Comparison of ENCODE assay signal across 8 cellular contexts in the genomic region with DNA sequence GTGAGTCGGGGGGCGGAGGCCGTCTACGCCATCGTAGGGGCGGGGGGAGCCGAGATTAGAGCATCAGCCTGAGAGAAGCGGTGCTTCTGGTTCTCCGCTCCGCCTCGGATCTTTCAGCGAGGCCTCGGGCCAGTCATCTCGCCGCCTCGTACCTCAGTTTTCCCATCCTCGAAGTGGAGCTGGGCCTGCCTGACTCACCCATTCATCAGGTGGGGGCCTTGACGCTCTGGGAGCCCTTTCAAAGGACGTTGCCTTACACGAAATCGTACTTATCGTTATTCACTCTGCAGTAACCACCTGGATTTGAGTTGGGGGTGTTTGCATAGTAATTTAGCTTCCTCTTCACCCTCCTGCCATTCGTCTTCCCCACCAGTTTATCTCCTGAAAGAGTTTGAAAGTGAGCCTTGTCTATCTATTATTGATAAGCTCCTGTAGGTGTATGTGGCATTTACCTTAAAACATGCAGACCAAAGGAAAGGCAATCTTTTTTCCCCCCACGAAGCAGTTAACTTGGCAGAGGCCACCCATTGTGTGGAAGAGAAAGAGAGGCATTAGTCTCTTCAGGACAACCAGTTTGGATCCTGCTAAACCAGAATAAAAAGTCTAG. TPM values are rescaled to one million over a fixed set of nuclear protein-coding genes. Genes with fewer than 3 reads are reported as not detected.
A peak's percentile ranks its signal among the peaks of the same experiment; 100 is the strongest.
DNase-seq lines count a peak whose midpoint lies in the region; ATAC-seq, FAIRE-seq and TF ChIP-seq lines count a peak whose summit lies in the region.

No MANE protein-coding gene starts in this region.

- H3K4ac ChIP-seq in neuronal stem cell (ENCODE audit: low read length) = no peak overlapping the region

- CTCF ChIA-PET in PC-3 (lab: Charles Lee) = no interaction called here

- H4K91ac ChIP-seq in neuronal stem cell (ENCODE audit: low read depth, low read length, poor library complexity) = no peak overlapping the region

- H3K9me2 ChIP-seq in PC-3 (replicated peaks; ENCODE audit: low read length) = no peaks in the 10 kb centered on the region

- no CpG with 5 or more reads among the region's 24 CpGs for WGBS in neuronal stem cell (ENCODE audit: extremely low coverage in 2 of 2, insufficient read length in 2 of 2, insufficient replicate concordance in 1 of 2), 2 donors

- H3K27me3 ChIP-seq in PC-3 (ENCODE audit: low read length) (no peaks in the 10 kb centered on the region), endocrine pancreas (ENCODE audit: control insufficient read depth, insufficient read depth, low read length) (no peaks in the 10 kb centered on the region), neuronal stem cell (ENCODE audit: control insufficient read depth in 3 of 3, insufficient read depth in 3 of 3, low read depth in 1 of 3, low read length in 3 of 3) (no peaks in the 10 kb centered on the region)

- peaks cover 8% of the 10 kb centered on the region; the same call in 1 of the 2 replicates for H3K36me3 ChIP-seq in PC-3 (ENCODE audit: low read depth, low read length)
- no peaks in the 10 kb centered on the region for H3K36me3 ChIP-seq in endocrine pancreas (ENCODE audit: control insufficient read depth, insufficient read depth, low read length)
- peaks cover 0 to 49% of the 10 kb centered on the region in 2 donors for H3K36me3 ChIP-seq in neuronal stem cell (replicated peaks in 1 of 2; ENCODE audit: control insufficient read depth in 2 of 2, insufficient read depth in 2 of 2, low read length in 2 of 2)

- H2AFZ ChIP-seq in PC-3 (ENCODE audit: low read length) (no peak overlapping the region), neuronal stem cell (ENCODE audit: low read length) (peak overlapping the region; percentile 83)

- POLR2A ChIA-PET in PC-3 (lab: Charles Lee; ENCODE audit: unreplicated experiment) = interaction anchor here (1.5 kb wide), 1 partner anchor 46 kb away, joined by 6 read pairs; no protein-coding TSS in a partner anchor

- H2BK120ac ChIP-seq in neuronal stem cell (ENCODE audit: low read depth, low read length) = no peak overlapping the region

- peak overlapping the region; percentile 40 for H2BK5ac ChIP-seq in neuronal stem cell (ENCODE audit: low read length)

- H3K4me1 ChIP-seq in PC-3 (ENCODE audit: insufficient read depth, low read length) (peaks cover 31% of the 10 kb centered on the region), endocrine pancreas (ENCODE audit: control insufficient read depth, insufficient read depth, low read length) (peaks cover 18% of the 10 kb centered on the region), neuronal stem cell (ENCODE audit: control insufficient read depth in 2 of 2, insufficient read depth in 1 of 2, low read depth in 1 of 2, low read length in 2 of 2) (peaks cover 2 to 17% of the 10 kb centered on the region in 2 donors)

- ATAC-seq in PC-3 = no peak

- peak overlapping the region; percentile 97 for H3K4me2 ChIP-seq in PC-3 (ENCODE audit: low read length)
- H3K4me2 ChIP-seq in neuronal stem cell (ENCODE audit: insufficient read depth, low read length, poor library complexity, severe bottlenecking) = peak overlapping the region; percentile 61

- H4K8ac ChIP-seq in neuronal stem cell (ENCODE audit: low read depth, low read length) = no peak overlapping the region

- FAIRE-seq in urothelium cell line (lab: Jason Lieb, UNC) = no peak

- H4K20me1 ChIP-seq in PC-3 (ENCODE audit: low read length) = peaks cover 24% of the 10 kb centered on the region

- no peak for TF ChIP-seq CTCF in PC-3 (conservative IDR thresholded peaks at IDR 0.05; ENCODE audit: low read depth, low read length)

- H3K27ac ChIP-seq in PC-3 (ENCODE audit: low read length) (peak overlapping the region; percentile 88), neuronal stem cell (replicated peaks; ENCODE audit: low read length) (peak overlapping the region; percentile 94)

- peak overlapping the region; percentile 93 for H3K9ac ChIP-seq in PC-3 (ENCODE audit: low read length)
- peak overlapping the region; percentile 97 for H3K9ac ChIP-seq in endocrine pancreas (ENCODE audit: control insufficient read depth, insufficient read depth, low read length)
- peak overlapping the region; percentile 91 for H3K9ac ChIP-seq in neuronal stem cell (ENCODE audit: low read depth, low read length, poor library complexity)

- peak; percentile 44 for DNase-seq in NCI-H748 (lab: John Stamatoyannopoulos, UW; ENCODE audit: unreplicated experiment)
- DNase-seq in NCI-H748 treated with DMSO at 0.1 percent for 48 hours (lab: John Stamatoyannopoulos, UW) = no peak
- DNase-seq in PC-3 = no peak
- no peak for DNase-seq in neuronal stem cell (ENCODE audit: low spot score)
- no peak for DNase-seq in NCI-H187 treated with DMSO at 0.1 percent for 48 hours (lab: John Stamatoyannopoulos, UW)
- no peak for DNase-seq in urothelium cell line (ENCODE audit: low spot score)
- DNase-seq in activated CD4-positive, alpha-beta T cell treated with anti-CD3 and anti-CD28 coated beads, Interleukin-2, amount 50 U/mL, for 1 hour = no peak

- H2BK15ac ChIP-seq in neuronal stem cell (ENCODE audit: low read length) = no peak overlapping the region

- H3K23ac ChIP-seq in neuronal stem cell (ENCODE audit: low read depth, low read length, poor library complexity) = peak overlapping the region; percentile 97

- peak overlapping the region; percentile 98 for H2AK5ac ChIP-seq in neuronal stem cell (ENCODE audit: low read depth, low read length)

- H3K79me1 ChIP-seq in neuronal stem cell (ENCODE audit: low read depth, low read length) = no peaks in the 10 kb centered on the region

- intact Hi-C loops in PC-3 (cut with micrococcal nuclease) = loop anchor here (5.0 kb wide), 1 partner anchor 558 kb away; no protein-coding TSS in a partner anchor

- H3K79me2 ChIP-seq in PC-3 (ENCODE audit: low read length) = peaks cover 57% of the 10 kb centered on the region

- H2BK12ac ChIP-seq in neuronal stem cell (ENCODE audit: low read length) = no peak overlapping the region

- H3K14ac ChIP-seq in neuronal stem cell (ENCODE audit: low read length) = no peak overlapping the region

- BruUV-seq in PC-3 (replicated peaks; lab: Mats Ljungman, UMichigan) = no TSS peak

- no peaks in the 10 kb centered on the region for H3F3A ChIP-seq in PC-3 (ENCODE audit: low read length, unreplicated experiment)

- peak overlapping the region; percentile 100 for H3K18ac ChIP-seq in neuronal stem cell (ENCODE audit: low read length)

- H3K9me3 ChIP-seq in PC-3 (ENCODE audit: low read length) (no peaks in the 10 kb centered on the region), endocrine pancreas (ENCODE audit: control insufficient read depth, low read length) (no peaks in the 10 kb centered on the region), neuronal stem cell (replicated peaks in 1 of 2; ENCODE audit: control insufficient read depth in 2 of 2, insufficient read depth in 1 of 2, low read depth in 1 of 2, low read length in 2 of 2) (no peaks in the 10 kb centered on the region)

- peak overlapping the region; percentile 97 for H3K4me3 ChIP-seq in PC-3 (ENCODE audit: low read length)
- H3K4me3 ChIP-seq in endocrine pancreas (ENCODE audit: control insufficient read depth, insufficient read depth, low read length) = peak overlapping the region; percentile 85
- H3K4me3 ChIP-seq in neuronal stem cell (ENCODE audit: low read length in 2 of 2) = peak overlapping the region; percentile 93 to 94

RNA-seq across cellular contexts. Expression of a gene that starts 0.7 kb away (rescaled TPM):
- 32.4 and 48.1 TPM in 2 replicates for total RNA-seq in PC-3 (2014; rRNA removed)
- polyA plus RNA-seq in neuronal stem cell (2013, experiment 1 of 2) = 162 TPM
- 163 TPM for polyA plus RNA-seq in neuronal stem cell (2013, experiment 2 of 2)

RNA-seq across cellular contexts. Expression of a gene that starts 14.5 kb away (rescaled TPM):
- 1.6 and 2.4 TPM in 2 replicates for total RNA-seq in PC-3 (2014; rRNA removed)
- polyA plus RNA-seq in neuronal stem cell (2013, experiment 1 of 2) = 0.53 TPM
- polyA plus RNA-seq in neuronal stem cell (2013, experiment 2 of 2) = 0.40 TPM

RNA-seq across cellular contexts. Expression of a gene that starts 49.3 kb away (rescaled TPM):
- not detected in 2 replicates for total RNA-seq in PC-3 (2014; rRNA removed)
- 0.24 TPM for polyA plus RNA-seq in neuronal stem cell (2013, experiment 1 of 2)
- 0.32 TPM for polyA plus RNA-seq in neuronal stem cell (2013, experiment 2 of 2)

RNA-seq across cellular contexts. Expression of a gene that starts 56.9 kb away (rescaled TPM):
- not detected in 2 replicates for total RNA-seq in PC-3 (2014; rRNA removed)
- polyA plus RNA-seq in neuronal stem cell (2013, experiment 1 of 2) = 0.15 TPM
- 0.19 TPM for polyA plus RNA-seq in neuronal stem cell (2013, experiment 2 of 2)

RNA-seq across cellular contexts. Expression of a gene that starts 58.7 kb away (rescaled TPM):
- total RNA-seq in PC-3 (2014; rRNA removed) = not detected in 2 replicates
- polyA plus RNA-seq in neuronal stem cell (2013, experiment 1 of 2) = not detected
- polyA plus RNA-seq in neuronal stem cell (2013, experiment 2 of 2) = not detected
